ENCODE assay signal across 26 cellular contexts in the genomic region with DNA sequence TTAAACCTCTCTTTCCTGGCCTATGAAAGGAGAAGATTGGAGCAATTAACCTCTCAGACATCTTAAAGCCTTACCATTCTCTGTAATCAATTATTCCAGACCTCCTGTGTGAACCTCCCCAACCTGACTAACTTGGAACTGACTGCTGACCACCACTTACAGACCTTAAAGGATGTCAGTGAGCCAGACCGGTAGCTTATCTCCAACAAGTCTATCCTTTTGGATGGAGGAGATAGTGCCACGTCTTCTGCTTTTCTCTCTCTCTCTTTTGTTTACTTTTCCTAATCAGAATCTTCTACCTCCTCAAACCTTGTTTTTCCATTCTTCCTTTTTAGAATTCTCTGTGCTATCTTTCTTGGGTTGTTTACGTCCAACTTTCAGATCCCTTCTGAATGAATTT. TPM values are rescaled to one million over a fixed set of nuclear protein-coding genes. Genes with fewer than 3 reads are reported as not detected.
"Had no signal": no experiment of that assay in that cellular context is flagged by ENCODE, and none has a peak within 500 bp of the region (broad histone marks: within the 10 kb centered on the region; RNA-seq: fewer than 3 reads in every experiment).

No MANE protein-coding gene starts in this region.

- ATAC-seq: natural killer cell treated with Interleukin-12 subunit alpha and Interleukin-12 subunit beta and Interleukin-15 and Interleukin-18, amount 100 ng/mL, for 72 hours; right lobe of liver; stimulated activated memory B cell treated with anti-CD40 and anti-IgM and Interleukin-4, amounts not matched to agents 10 μg/mL and 1 μg/mL and 100 μg/mL, for 72 hours; stimulated activated naive CD8-positive, alpha-beta T cell treated with anti-CD3 and anti-CD28 coated beads, Interleukin-15, amount 100 ng/mL, for 72 hours had no signal

- H3K9me3 Mint-ChIP-seq: mesothelial cell of epicardium; stimulated activated memory B cell treated with anti-CD40 and anti-IgM and Interleukin-4, amounts not matched to agents 10 μg/mL and 1 μg/mL and 100 μg/mL, for 72 hours; type B pancreatic cell had no signal

- H3K27ac Mint-ChIP-seq: naive B cell; natural killer cell treated with Interleukin-12 subunit alpha and Interleukin-12 subunit beta and Interleukin-15 and Interleukin-18, amount 100 ng/mL, for 72 hours; progenitor cell of endocrine pancreas; stimulated activated memory B cell treated with anti-CD40 and anti-IgM and Interleukin-4, amounts not matched to agents 10 μg/mL and 1 μg/mL and 100 μg/mL, for 72 hours; stimulated activated naive CD8-positive, alpha-beta T cell treated with anti-CD3 and anti-CD28 coated beads, Interleukin-15, amount 100 ng/mL, for 72 hours; type B pancreatic cell had no signal

- H3K36me3 ChIP-seq: left ventricle myocardium inferior, ovary, right atrium auricular region, right lobe of liver, tibial nerve, uterus had no signal

- H3K4me1 ChIP-seq: right atrium auricular region, right lobe of liver, tibial nerve, uterus had no signal

- H3K36me3 Mint-ChIP-seq: mesothelial cell of epicardium; naive B cell; natural killer cell treated with Interleukin-12 subunit alpha and Interleukin-12 subunit beta and Interleukin-15 and Interleukin-18, amount 100 ng/mL, for 72 hours; stimulated activated memory B cell treated with anti-CD40 and anti-IgM and Interleukin-4, amounts not matched to agents 10 μg/mL and 1 μg/mL and 100 μg/mL, for 72 hours; type B pancreatic cell had no signal

- DNase-seq: left ventricle myocardium inferior; mesendoderm; naive B cell; ovary; right lobe of liver; stimulated activated CD4-positive, alpha-beta T cell treated with anti-CD3 and anti-CD28 coated beads, Interleukin-1b, Interleukin-23, amount 100 ng/mL, for 48 hours; stimulated activated CD4-positive, alpha-beta T cell treated with anti-CD3 and anti-CD28 coated beads, Interleukin-2, amount 100 ng/mL, for 48 hours; stimulated activated CD4-positive, alpha-beta T cell treated with anti-CD3 and anti-CD28 coated beads, Interleukin-4, amount 100 ng/mL, for 4 hours; stimulated activated CD8-positive, alpha-beta memory T cell treated with anti-CD3 and anti-CD28 coated beads, Interleukin-4, amount 100 ng/mL, for 48 hours; stimulated activated naive CD4-positive, alpha-beta T cell treated with Interleukin-2 at 50 U/mL for 16 hours; stimulated activated naive CD8-positive, alpha-beta T cell treated with anti-CD3 and anti-CD28 coated beads, Interleukin-15, amount 100 ng/mL, for 72 hours; substantia nigra; uterus had no signal

- H3K27me3 ChIP-seq: ovary, right atrium auricular region, right lobe of liver, tibial nerve, uterus had no signal

- H3K9me3 ChIP-seq: left ventricle myocardium inferior, ovary, right atrium auricular region, right lobe of liver, tibial nerve, uterus had no signal

- H3K4me3 Mint-ChIP-seq: mesothelial cell of epicardium; naive B cell; natural killer cell treated with Interleukin-12 subunit alpha and Interleukin-12 subunit beta and Interleukin-15 and Interleukin-18, amount 100 ng/mL, for 72 hours; stimulated activated memory B cell treated with anti-CD40 and anti-IgM and Interleukin-4, amounts not matched to agents 10 μg/mL and 1 μg/mL and 100 μg/mL, for 72 hours; stimulated activated naive CD8-positive, alpha-beta T cell treated with anti-CD3 and anti-CD28 coated beads, Interleukin-15, amount 100 ng/mL, for 72 hours; type B pancreatic cell had no signal

- H3K4me3 ChIP-seq: left ventricle myocardium inferior, lung, ovary, right atrium auricular region, right lobe of liver, smooth muscle cell, tibial nerve, uterus had no signal

- H3K27me3 Mint-ChIP-seq: natural killer cell treated with Interleukin-12 subunit alpha and Interleukin-12 subunit beta and Interleukin-15 and Interleukin-18, amount 100 ng/mL, for 72 hours; progenitor cell of endocrine pancreas; stimulated activated memory B cell treated with anti-CD40 and anti-IgM and Interleukin-4, amounts not matched to agents 10 μg/mL and 1 μg/mL and 100 μg/mL, for 72 hours; type B pancreatic cell had no signal

- H3K27ac ChIP-seq: left ventricle myocardium inferior, ovary, right atrium auricular region, right lobe of liver, tibial nerve, uterus had no signal

- H3K4me2 ChIP-seq: smooth muscle cell had no signal

- H3K4me1 Mint-ChIP-seq: stimulated activated memory B cell treated with anti-CD40 and anti-IgM and Interleukin-4, amounts not matched to agents 10 μg/mL and 1 μg/mL and 100 μg/mL, for 72 hours; stimulated activated naive CD8-positive, alpha-beta T cell treated with anti-CD3 and anti-CD28 coated beads, Interleukin-15, amount 100 ng/mL, for 72 hours had no signal

RNA-seq across cellular contexts. Expression of a gene that starts 57.2 kb away (rescaled TPM):
- total RNA-seq: mononuclear cell; natural killer cell treated with Interleukin-12 subunit alpha and Interleukin-12 subunit beta and Interleukin-15 and Interleukin-18, amount 100 ng/mL, for 72 hours; pulmonary artery endothelial cell; renal cortical epithelial cell; ureter had no signal
